ENCODE assay signal across 8 cellular contexts in genomic region chr18:12327510-12328178, GRCh38. TPM values are rescaled to one million over a fixed set of nuclear protein-coding genes. Genes with fewer than 3 reads are reported as not detected.
DNase-seq lines count a peak whose midpoint lies in the region; ATAC-seq and TF ChIP-seq lines count a peak whose summit lies in the region.

No MANE protein-coding gene starts in this region.

- no peak overlapping the region for H2BK20ac ChIP-seq in IMR-90 (ENCODE audit: low read depth, low read length)

- no peaks in the 10 kb centered on the region for H3K9me3 Mint-ChIP-seq in activated naive CD4-positive, alpha-beta T cell treated with anti-CD3 and anti-CD28 coated beads for 36 hours

- no peak overlapping the region for H4K8ac ChIP-seq in IMR-90 (ENCODE audit: low read depth in 2 of 2, low read length in 2 of 2)

- H3K18ac ChIP-seq in IMR-90 (ENCODE audit: low read depth, low read length) = no peak overlapping the region

- H3K36me3 Mint-ChIP-seq in activated naive CD4-positive, alpha-beta T cell treated with anti-CD3 and anti-CD28 coated beads for 36 hours (ENCODE audit: low read depth) = peaks cover 42% of the 10 kb centered on the region

- TF ChIP-seq CTCF in AG04450 (IDR thresholded peaks at IDR 0.05; ENCODE audit: low read depth, low read length) (peak; percentile 83), IMR-90 (conservative IDR thresholded peaks at IDR 0.05; ENCODE audit: low read depth, low read length) (peak; percentile 77), SK-N-SH (IDR thresholded peaks at IDR 0.05) (peak; percentile 91)

- no peak for DNase-seq in AG04450 (ENCODE audit: low read depth, low spot score)
- peak; percentile 69 for DNase-seq in IMR-90
- peak; percentile 82 for DNase-seq in SK-N-SH
- DNase-seq in activated naive CD4-positive, alpha-beta T cell treated with anti-CD3 and anti-CD28 coated beads for 36 hours = peak; percentile 87
- peak; percentile 91 for DNase-seq in cardiac septum (ENCODE audit: low spot score)
- peak; percentile 51 for DNase-seq in retina

- in situ Hi-C loops in IMR-90 (cut with MboI; ENCODE audit: low sequenced_read_pairs) = no loop called here

- intact Hi-C loops in IMR-90 (cut with micrococcal nuclease) = loop anchor here (1.0 to 2.0 kb wide), 2 partner anchors 28 to 49 kb away; partner anchors contain the start of gene AFG3L2
- intact Hi-C loops in activated naive CD4-positive, alpha-beta T cell treated with anti-CD3 and anti-CD28 coated beads for 36 hours (cut with micrococcal nuclease) = loop anchor here (1.0 to 2.0 kb wide), 2 partner anchors 49 to 333 kb away; partner anchors contain the start of gene AFG3L2
- intact Hi-C loops in cardiac septum (cut with DNase I) = loop anchor here (5.0 kb wide), 1 partner anchor 45 kb away; no protein-coding TSS in a partner anchor

- no peak overlapping the region for H3K4me3 Mint-ChIP-seq in activated naive CD4-positive, alpha-beta T cell treated with anti-CD3 and anti-CD28 coated beads for 36 hours

- H3F3A ChIP-seq in SK-N-SH (replicated peaks; ENCODE audit: insufficient read depth) = peaks cover 55% of the 10 kb centered on the region

- H3K9me2 ChIP-seq in SK-N-SH = no peaks in the 10 kb centered on the region

- peaks cover 70% of the 10 kb centered on the region for H4K20me1 ChIP-seq in IMR-90 (ENCODE audit: insufficient read depth, low read length)
- H4K20me1 ChIP-seq in SK-N-SH (ENCODE audit: insufficient read depth) = peaks cover 50% of the 10 kb centered on the region

- peak overlapping the region; percentile 33 for H2AFZ ChIP-seq in IMR-90 (replicated peaks; ENCODE audit: low read length, poor library complexity)
- H2AFZ ChIP-seq in SK-N-SH (ENCODE audit: low read depth) = no peak overlapping the region

- H4K91ac ChIP-seq in IMR-90 (ENCODE audit: insufficient read depth, low read depth, low read length) = no peak overlapping the region

- H2AK5ac ChIP-seq in IMR-90 (ENCODE audit: low read depth, low read length) = no peak overlapping the region

- peaks cover 36% of the 10 kb centered on the region for H3K79me2 ChIP-seq in SK-N-SH (ENCODE audit: insufficient read depth)

- H3K27me3 ChIP-seq in AG04450 (ENCODE audit: control insufficient read depth, insufficient read depth, low read length) (no peaks in the 10 kb centered on the region), IMR-90 (ENCODE audit: control insufficient read depth, insufficient read depth, low read length) (no peaks in the 10 kb centered on the region), SK-N-SH (ENCODE audit: insufficient read depth) (no peaks in the 10 kb centered on the region)

- H3K14ac ChIP-seq in IMR-90 (replicated peaks; ENCODE audit: low read depth, low read length) = no peak overlapping the region

- H2BK5ac ChIP-seq in IMR-90 (ENCODE audit: low read depth, low read length, poor library complexity, severe bottlenecking) = no peak overlapping the region

- no peak overlapping the region for H3K9ac ChIP-seq in IMR-90 (ENCODE audit: low read depth, low read length)
- H3K9ac ChIP-seq in SK-N-SH = no peak overlapping the region

- H3K79me1 ChIP-seq in IMR-90 (ENCODE audit: low read depth in 1 of 2, low read length in 2 of 2) = peaks cover 27 to 48% of the 10 kb centered on the region in 2 experiments

- TF ChIP-seq EP300 in SK-N-SH (IDR thresholded peaks at IDR 0.05; ENCODE audit: borderline replicate concordance in 1 of 2, low read depth in 1 of 2, low read length in 1 of 2) = no peak

- H2AK9ac ChIP-seq in IMR-90 (replicated peaks; ENCODE audit: low read depth, low read length, poor library complexity) = peak overlapping the region; percentile 70

- POLR2A ChIA-PET in AG04450 (lab: Yijun Ruan, JAX) (interaction anchor here (0.9 to 2.5 kb wide), 6 partner anchors 10 to 56 kb away, joined by 3 to 11 read pairs (median 4); partner anchors contain the start of genes AFG3L2 and TUBB6), IMR-90 (lab: Charles Lee; ENCODE audit: unreplicated experiment) (no interaction called here), SK-N-SH (lab: Yijun Ruan, JAX) (interaction anchor here (0.6 kb wide), 2 partner anchors 25 to 1344 kb away, joined by 4 read pairs; no protein-coding TSS in a partner anchor)

- H3K36me3 ChIP-seq in IMR-90 (ENCODE audit: control insufficient read depth, insufficient read depth, low read length) (peaks cover 51% of the 10 kb centered on the region), SK-N-SH (replicated peaks in 1 of 2; ENCODE audit: control insufficient read depth in 1 of 2, insufficient read depth in 2 of 2, low read length in 1 of 2) (peaks cover 50 to 51% of the 10 kb centered on the region in 2 experiments)

- BruUV-seq in IMR-90 (replicated peaks; lab: Mats Ljungman, UMichigan) = no TSS peak

- H3K4ac ChIP-seq in IMR-90 (ENCODE audit: low read depth, low read length) = no peak overlapping the region

- H3K56ac ChIP-seq in IMR-90 (ENCODE audit: extremely low read depth, insufficient read depth, low read length) = no peak overlapping the region

- dilution Hi-C loops in IMR-90 (cut with HindIII; ENCODE audit: low sequenced_read_pairs, unreplicated experiment) = no loop called here

- peak overlapping the region; percentile 61 for H3K27ac ChIP-seq in AG04450 (ENCODE audit: low read depth, low read length)
- H3K27ac ChIP-seq in IMR-90 (ENCODE audit: insufficient read depth, low read length) = no peak overlapping the region
- 0 out of 4 replicates have a peak overlapping the region, but pooled peaks of 1 of the 2 experiments have one; percentile 13 for H3K27ac ChIP-seq in SK-N-SH (ENCODE audit: low read depth in 2 of 2, low read length in 1 of 2)

- H3K27me3 Mint-ChIP-seq in activated naive CD4-positive, alpha-beta T cell treated with anti-CD3 and anti-CD28 coated beads for 36 hours (ENCODE audit: low read depth) = no peaks in the 10 kb centered on the region

- no peak overlapping the region for H3K4me3 ChIP-seq in AG04450 (ENCODE audit: low read depth, low read length)
- no peak overlapping the region for H3K4me3 ChIP-seq in IMR-90 (ENCODE audit: insufficient read depth, low read depth, low read length)
- no peak overlapping the region; a peak in 1 of 4 replicates for H3K4me3 ChIP-seq in SK-N-SH (ENCODE audit: low read depth in 2 of 2, low read length in 1 of 2)

- H3K9me3 ChIP-seq in AG04450 (ENCODE audit: control insufficient read depth, insufficient read depth, low read length) (peaks cover 11% of the 10 kb centered on the region), IMR-90 (ENCODE audit: control insufficient read depth, insufficient read depth, low read length) (no peaks in the 10 kb centered on the region), SK-N-SH (no peaks in the 10 kb centered on the region)

- H3K4me1 Mint-ChIP-seq in activated naive CD4-positive, alpha-beta T cell treated with anti-CD3 and anti-CD28 coated beads for 36 hours (ENCODE audit: low read depth) = no peaks in the 10 kb centered on the region

- H3K4me1 ChIP-seq in IMR-90 (ENCODE audit: control insufficient read depth, insufficient read depth, low read length) = no peaks in the 10 kb centered on the region
- peaks cover 0 to 17% of the 10 kb centered on the region in 2 experiments; a peak in 1 of 4 replicates for H3K4me1 ChIP-seq in SK-N-SH (ENCODE audit: control insufficient read depth in 1 of 2, insufficient read depth in 2 of 2, low read depth in 1 of 2, low read length in 1 of 2)

- CTCF ChIA-PET in AG04450 (lab: Charles Lee) = interaction anchor here (0.6 to 2.6 kb wide), 17 partner anchors 10 to 672 kb away, joined by 3 to 37 read pairs (median 5); no protein-coding TSS in a partner anchor
- CTCF ChIA-PET in IMR-90 (lab: Yijun Ruan, JAX) = interaction anchor here (0.6 to 1.4 kb wide), 5 partner anchors 8 to 715 kb away, joined by 3 to 5 read pairs (median 5); no protein-coding TSS in a partner anchor
- CTCF ChIA-PET in SK-N-SH (lab: Yijun Ruan, JAX) = interaction anchor here (0.7 to 3.0 kb wide), 24 partner anchors 9 to 607 kb away, joined by 3 to 30 read pairs (median 5); partner anchors contain the start of genes AFG3L2, SPIRE1 and TUBB6
- CTCF ChIA-PET in activated naive CD4-positive, alpha-beta T cell treated with anti-CD3 and anti-CD28 coated beads for 36 hours (lab: Charles Lee) = interaction anchor here (0.5 to 2.2 kb wide), 29 partner anchors 7 to 607 kb away, joined by 3 to 15 read pairs (median 4); no protein-coding TSS in a partner anchor

- 75% methylated on average over 2 of the region's 11 CpGs; no CpG with 5 or more reads in 1 of the 2 experiments for WGBS in IMR-90 (ENCODE audit: extremely low coverage in 2 of 2, insufficient read length in 1 of 2), 2 experiments
- WGBS in SK-N-SH (ENCODE audit: low lambda C conversion rate) = 63% methylated on average over 6 of the region's 11 CpGs

- no peak overlapping the region; the same call in 1 of the 2 replicates for H4K5ac ChIP-seq in IMR-90 (ENCODE audit: low read depth, low read length)

- TF ChIP-seq POLR2A in IMR-90 (IDR thresholded peaks at IDR 0.05; ENCODE audit: low read depth, low read length) = peak; percentile 61

- H3K4me2 ChIP-seq in IMR-90 (ENCODE audit: low read depth, low read length) (no peak overlapping the region), SK-N-SH (no peak overlapping the region)

- ATAC-seq in GM18907 (IDR thresholded peaks at IDR 0.05; ENCODE audit: unreplicated experiment) (peak; percentile 69), IMR-90 (ENCODE audit: low read depth) (peak; percentile 68), GM21381 (IDR thresholded peaks at IDR 0.05; ENCODE audit: unreplicated experiment) (no peak)

- no peak overlapping the region for H3K27ac Mint-ChIP-seq in activated naive CD4-positive, alpha-beta T cell treated with anti-CD3 and anti-CD28 coated beads for 36 hours

- H2BK15ac ChIP-seq in IMR-90 (ENCODE audit: low read depth, low read length) = no peak overlapping the region

- no peak overlapping the region for H3K23ac ChIP-seq in IMR-90 (ENCODE audit: low read depth, low read length)

- H2BK120ac ChIP-seq in IMR-90 (ENCODE audit: low read depth, low read length) = no peak overlapping the region

- TF ChIP-seq RAD21 in IMR-90 (IDR thresholded peaks at IDR 0.05; ENCODE audit: low read length) (peak; percentile 47), SK-N-SH (IDR thresholded peaks at IDR 0.05; ENCODE audit: low read length) (peak; percentile 52)

- peaks cover 26% of the 10 kb centered on the region for H3K9me1 ChIP-seq in IMR-90 (ENCODE audit: insufficient read depth, low read length)

RNA-seq across cellular contexts. Expression of gene TUBB6, which starts 19.6 kb away (rescaled TPM):
- polyA plus RNA-seq in AG04450 (2011; rRNA removed) (398 and 553 TPM in 2 replicates), IMR-90 (2012; rRNA removed) (1,040 and 1,386 TPM in 2 replicates), SK-N-SH (2012; rRNA removed) (285 and 387 TPM in 2 replicates)
- 339 and 474 TPM in 2 replicates for polyA minus RNA-seq in AG04450 (2011; rRNA and poly(A)+ RNA removed)
- total RNA-seq in IMR-90 (2012; rRNA removed) (927 and 997 TPM in 2 replicates), cardiac septum (155 TPM)
- 740 and 1,531 TPM in 2 replicates for polyA plus RNA-seq in IMR-90 (2012; cell fraction: cytosol; rRNA removed)
- polyA plus RNA-seq in IMR-90 (2012; cell fraction: nucleus; rRNA removed; ENCODE audit: low replicate concordance) = 748 and 1,694 TPM in 2 replicates
- 158 and 241 TPM in 2 replicates for polyA plus RNA-seq in SK-N-SH (2012; cell fraction: cytosol; rRNA removed)
- 318 and 338 TPM in 2 replicates for polyA plus RNA-seq in SK-N-SH (2012; cell fraction: nucleus; rRNA removed)
- total RNA-seq in activated naive CD4-positive, alpha-beta T cell treated with anti-CD3 and anti-CD28 coated beads for 36 hours = 1 to 10 TPM; 2.6 to 2.7 TPM

RNA-seq across cellular contexts. Expression of gene AFG3L2, which starts 49.4 kb away (rescaled TPM):
- polyA plus RNA-seq in AG04450 (2011; rRNA removed) = 30.3 and 38.0 TPM in 2 replicates
- polyA minus RNA-seq in AG04450 (2011; rRNA and poly(A)+ RNA removed) = 27.2 and 28.9 TPM in 2 replicates
- 37.6 and 65.5 TPM in 2 replicates for total RNA-seq in IMR-90 (2012; rRNA removed)
- polyA plus RNA-seq in IMR-90 (2012; rRNA removed) = 24.8 and 26.9 TPM in 2 replicates
- polyA plus RNA-seq in IMR-90 (2012; cell fraction: cytosol; rRNA removed) = 8.9 and 15.8 TPM in 2 replicates
- 8.0 and 24.0 TPM in 2 replicates for polyA plus RNA-seq in IMR-90 (2012; cell fraction: nucleus; rRNA removed; ENCODE audit: low replicate concordance)
- polyA plus RNA-seq in SK-N-SH (2012; rRNA removed) = 26.0 and 32.6 TPM in 2 replicates
- 33.2 and 36.6 TPM in 2 replicates for polyA plus RNA-seq in SK-N-SH (2012; cell fraction: cytosol; rRNA removed)
- 26.2 and 28.5 TPM in 2 replicates for polyA plus RNA-seq in SK-N-SH (2012; cell fraction: nucleus; rRNA removed)
- total RNA-seq in activated naive CD4-positive, alpha-beta T cell treated with anti-CD3 and anti-CD28 coated beads for 36 hours = 10 to 100 TPM; 41.8 to 42.9 TPM
- total RNA-seq in cardiac septum = 110 TPM

Comparison
In these comparisons a context has a peak if more than half of its experiments do, and no peak if none do; other contexts are left out.
1. RNA of gene TUBB6, which starts 19.6 kb away (total RNA-seq): 927 to 997 TPM in IMR-90 and 155 TPM in cardiac septum (single experiment); 2.6 to 2.7 TPM in activated naive CD4-positive, alpha-beta T cell treated with anti-CD3 and anti-CD28 coated beads for 36 hours; every median in the first group is over 10 times any median in the second.
2. Peak in every context shown above with its lines, with median percentiles within 50 percentile points of each other: CTCF ChIP-seq.